In genomic region chr4:74884282-74884681, GRCh38 we compare ENCODE assay signal across 15 cellular contexts. TPM values are rescaled to one million over a fixed set of nuclear protein-coding genes. Genes with fewer than 3 reads are reported as not detected.
"Had no signal": no experiment of that assay in that cellular context is flagged by ENCODE, and none has a peak within 500 bp of the region (broad histone marks: within the 10 kb centered on the region; RNA-seq: fewer than 3 reads in every experiment).

No MANE protein-coding gene starts in this region.

- H3K4me3 Mint-ChIP-seq: activated CD4-positive, alpha-beta memory T cell treated with anti-CD3 and anti-CD28 coated beads, Interleukin-2, amount 10 ng/mL, durations not matched to agents 7 days and 5 days; activated CD4-positive, alpha-beta T cell treated with anti-CD3 and anti-CD28 coated beads for 36 hours; activated T-cell treated with anti-CD3 and anti-CD28 coated beads, Interleukin-2, amount 50 U/mL, for 72 hours; memory B cell had no signal

- DNase-seq: activated CD4-positive, alpha-beta memory T cell treated with anti-CD3 and anti-CD28 coated beads, Interleukin-2, amount 10 ng/mL, durations not matched to agents 7 days and 5 days; activated CD4-positive, alpha-beta T cell treated with anti-CD3 and anti-CD28 coated beads for 36 hours; activated CD8-positive, alpha-beta memory T cell treated with anti-CD3 and anti-CD28 coated beads, Interleukin-2, amount 50 U/mL, for 4 hours; activated T-cell treated with anti-CD3 and anti-CD28 coated beads, Interleukin-2, amount 50 U/mL, for 72 hours; foreskin fibroblast; left lung; stimulated activated CD4-positive, alpha-beta T cell treated with anti-CD3 and anti-CD28 coated beads, Interleukin-2, amount 100 ng/mL, for 48 hours; stimulated activated naive CD4-positive, alpha-beta T cell treated with Interleukin-2 at 50 U/mL for 16 hours; T-helper 9 cell; upper lobe of right lung had no signal

- H3K4me3 ChIP-seq: ascending aorta, esophagus muscularis mucosa, left lung, upper lobe of right lung had no signal

- H3K36me3 ChIP-seq: ascending aorta, esophagus muscularis mucosa, left lung, upper lobe of right lung had no signal

- H3K27ac Mint-ChIP-seq: activated CD4-positive, alpha-beta memory T cell treated with anti-CD3 and anti-CD28 coated beads, Interleukin-2, amount 10 ng/mL, durations not matched to agents 7 days and 5 days; activated CD4-positive, alpha-beta T cell treated with anti-CD3 and anti-CD28 coated beads for 36 hours; activated T-cell treated with anti-CD3 and anti-CD28 coated beads, Interleukin-2, amount 50 U/mL, for 72 hours; memory B cell had no signal

- H3K36me3 Mint-ChIP-seq: memory B cell had no signal

- ATAC-seq: activated CD4-positive, alpha-beta T cell treated with anti-CD3 and anti-CD28 coated beads for 36 hours; activated T-cell treated with anti-CD3 and anti-CD28 coated beads, Interleukin-2, amount 50 U/mL, for 72 hours; left lung; upper lobe of right lung had no signal

- H3K4me1 Mint-ChIP-seq: activated CD4-positive, alpha-beta memory T cell treated with anti-CD3 and anti-CD28 coated beads, Interleukin-2, amount 10 ng/mL, durations not matched to agents 7 days and 5 days; activated CD4-positive, alpha-beta T cell treated with anti-CD3 and anti-CD28 coated beads for 36 hours; memory B cell had no signal

- H3K4me1 ChIP-seq: ascending aorta, esophagus muscularis mucosa, left lung, upper lobe of right lung had no signal

- H3K27me3 ChIP-seq: ascending aorta, esophagus muscularis mucosa, left lung, upper lobe of right lung had no signal

- H3K9me3 ChIP-seq: ascending aorta, esophagus muscularis mucosa, left lung, upper lobe of right lung had no signal

- H3K9me3 Mint-ChIP-seq: activated CD4-positive, alpha-beta memory T cell treated with anti-CD3 and anti-CD28 coated beads, Interleukin-2, amount 10 ng/mL, durations not matched to agents 7 days and 5 days; memory B cell had no signal

- H3K27ac ChIP-seq: ascending aorta, esophagus muscularis mucosa, left lung, upper lobe of right lung, VCaP had no signal

RNA-seq across cellular contexts. Expression of gene PARM1, which starts 48.6 kb away (rescaled TPM):
- total RNA-seq: activated CD4-positive, alpha-beta memory T cell treated with anti-CD3 and anti-CD28 coated beads, Interleukin-2, amount 10 ng/mL, durations not matched to agents 7 days and 5 days; osteoblast had no signal
